Comparison of ENCODE assay signal across 2 cellular contexts in the genomic region with DNA sequence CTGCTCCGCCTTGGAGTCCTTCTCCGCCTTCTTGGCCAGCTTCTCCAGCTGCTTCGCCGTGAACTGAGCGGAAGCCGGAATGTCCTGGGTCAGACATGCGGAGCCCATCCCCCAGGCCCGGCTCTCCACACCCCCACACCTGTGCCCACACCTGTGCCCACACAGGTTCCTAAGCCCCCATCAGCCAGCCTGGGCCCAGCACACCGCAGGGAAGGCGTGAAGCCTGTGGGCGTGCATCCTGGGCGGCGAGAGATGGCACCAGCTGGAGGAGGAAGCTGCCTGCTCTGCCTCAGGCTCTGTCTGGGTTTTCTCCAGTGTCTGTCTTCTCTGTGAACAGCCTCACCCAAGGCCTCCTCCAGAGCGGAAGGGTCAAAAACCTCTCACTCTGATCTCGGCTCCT.
A peak's percentile ranks its signal among the peaks of the same experiment; 100 is the strongest.
TF ChIP-seq lines count a peak whose summit lies in the region.

No MANE protein-coding gene starts in this region.

TF ChIP-seq in HEK293, 187 proteins besides CTCF, POLR2A, EP300 and RAD21:
- no peak for TF ChIP-seq ZNF677 (tag by site-specific recombination; IDR thresholded peaks at IDR 0.05)
- TF ChIP-seq OSR2 (tag by site-specific recombination; IDR thresholded peaks at IDR 0.05): no peak
- peak; percentile 95 for TF ChIP-seq EGR2 (tag by site-specific recombination; IDR thresholded peaks at IDR 0.05; ENCODE audit: low read depth)
- TF ChIP-seq ZFHX2 (tag by site-specific recombination; conservative IDR thresholded peaks at IDR 0.05): peak; percentile 84

TF ChIP-seq in K562, 482 proteins besides CTCF, POLR2A, EP300 and RAD21:
- TF ChIP-seq NR4A1 (CRISPR knock-in tag; IDR thresholded peaks at IDR 0.05) (no peak), NR4A1 (tag; IDR thresholded peaks at IDR 0.05) (no peak), POLR2G (IDR thresholded peaks at IDR 0.05; ENCODE audit: low read depth, low read length) (0 out of 2 replicates have a peak, but pooled peaks have one; percentile 17), RBFOX2 (IDR thresholded peaks at IDR 0.05; ENCODE audit: low read depth, low read length) (0 out of 2 replicates have a peak, but pooled peaks have one; percentile 18)
TF ChIP-seq in K562: peak in this region for 2.
